In the genomic region with DNA sequence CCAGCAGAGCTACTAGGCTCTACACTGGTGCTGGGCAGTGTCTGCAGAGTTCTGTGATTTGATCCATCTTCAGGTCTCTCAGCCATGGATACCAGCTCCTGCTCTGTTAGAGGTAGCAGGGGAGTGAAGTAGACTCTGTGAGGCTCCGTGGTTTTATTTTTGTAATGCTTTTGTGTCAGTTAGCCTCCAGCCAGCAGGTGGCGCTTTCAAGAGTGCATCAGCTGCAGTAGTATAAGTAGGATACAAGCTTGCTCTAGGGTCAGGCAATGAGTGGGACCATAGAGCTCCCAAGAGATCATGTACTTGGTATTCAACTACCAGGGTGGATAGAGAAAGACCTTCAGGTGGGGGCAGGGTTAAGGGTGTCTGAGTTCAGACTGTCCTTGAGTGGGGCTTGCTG, we compare ENCODE assay signal across 2 cellular contexts.
TF ChIP-seq lines count a peak whose summit lies in the region.

No MANE protein-coding gene starts in this region.

TF ChIP-seq in SK-N-SH, 30 proteins besides CTCF, POLR2A, EP300 and RAD21 (continued from another document):
- TF ChIP-seq, protein P1, sequence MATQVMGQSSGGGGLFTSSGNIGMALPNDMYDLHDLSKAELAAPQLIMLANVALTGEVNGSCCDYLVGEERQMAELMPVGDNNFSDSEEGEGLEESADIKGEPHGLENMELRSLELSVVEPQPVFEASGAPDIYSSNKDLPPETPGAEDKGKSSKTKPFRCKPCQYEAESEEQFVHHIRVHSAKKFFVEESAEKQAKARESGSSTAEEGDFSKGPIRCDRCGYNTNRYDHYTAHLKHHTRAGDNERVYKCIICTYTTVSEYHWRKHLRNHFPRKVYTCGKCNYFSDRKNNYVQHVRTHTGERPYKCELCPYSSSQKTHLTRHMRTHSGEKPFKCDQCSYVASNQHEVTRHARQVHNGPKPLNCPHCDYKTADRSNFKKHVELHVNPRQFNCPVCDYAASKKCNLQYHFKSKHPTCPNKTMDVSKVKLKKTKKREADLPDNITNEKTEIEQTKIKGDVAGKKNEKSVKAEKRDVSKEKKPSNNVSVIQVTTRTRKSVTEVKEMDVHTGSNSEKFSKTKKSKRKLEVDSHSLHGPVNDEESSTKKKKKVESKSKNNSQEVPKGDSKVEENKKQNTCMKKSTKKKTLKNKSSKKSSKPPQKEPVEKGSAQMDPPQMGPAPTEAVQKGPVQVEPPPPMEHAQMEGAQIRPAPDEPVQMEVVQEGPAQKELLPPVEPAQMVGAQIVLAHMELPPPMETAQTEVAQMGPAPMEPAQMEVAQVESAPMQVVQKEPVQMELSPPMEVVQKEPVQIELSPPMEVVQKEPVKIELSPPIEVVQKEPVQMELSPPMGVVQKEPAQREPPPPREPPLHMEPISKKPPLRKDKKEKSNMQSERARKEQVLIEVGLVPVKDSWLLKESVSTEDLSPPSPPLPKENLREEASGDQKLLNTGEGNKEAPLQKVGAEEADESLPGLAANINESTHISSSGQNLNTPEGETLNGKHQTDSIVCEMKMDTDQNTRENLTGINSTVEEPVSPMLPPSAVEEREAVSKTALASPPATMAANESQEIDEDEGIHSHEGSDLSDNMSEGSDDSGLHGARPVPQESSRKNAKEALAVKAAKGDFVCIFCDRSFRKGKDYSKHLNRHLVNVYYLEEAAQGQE (IDR thresholded peaks at IDR 0.05; ENCODE audit: low read depth, low read length) = no peak
- TF ChIP-seq, protein P2, sequence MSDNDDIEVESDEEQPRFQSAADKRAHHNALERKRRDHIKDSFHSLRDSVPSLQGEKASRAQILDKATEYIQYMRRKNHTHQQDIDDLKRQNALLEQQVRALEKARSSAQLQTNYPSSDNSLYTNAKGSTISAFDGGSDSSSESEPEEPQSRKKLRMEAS (IDR thresholded peaks at IDR 0.05; ENCODE audit: low read depth) = no peak

TF ChIP-seq in SK-N-SH treated with all-trans-retinoic acid at 6 μM for 48 hours, 23 proteins besides CTCF, POLR2A, EP300 and RAD21 (continued from another document):
- TF ChIP-seq, protein P3, sequence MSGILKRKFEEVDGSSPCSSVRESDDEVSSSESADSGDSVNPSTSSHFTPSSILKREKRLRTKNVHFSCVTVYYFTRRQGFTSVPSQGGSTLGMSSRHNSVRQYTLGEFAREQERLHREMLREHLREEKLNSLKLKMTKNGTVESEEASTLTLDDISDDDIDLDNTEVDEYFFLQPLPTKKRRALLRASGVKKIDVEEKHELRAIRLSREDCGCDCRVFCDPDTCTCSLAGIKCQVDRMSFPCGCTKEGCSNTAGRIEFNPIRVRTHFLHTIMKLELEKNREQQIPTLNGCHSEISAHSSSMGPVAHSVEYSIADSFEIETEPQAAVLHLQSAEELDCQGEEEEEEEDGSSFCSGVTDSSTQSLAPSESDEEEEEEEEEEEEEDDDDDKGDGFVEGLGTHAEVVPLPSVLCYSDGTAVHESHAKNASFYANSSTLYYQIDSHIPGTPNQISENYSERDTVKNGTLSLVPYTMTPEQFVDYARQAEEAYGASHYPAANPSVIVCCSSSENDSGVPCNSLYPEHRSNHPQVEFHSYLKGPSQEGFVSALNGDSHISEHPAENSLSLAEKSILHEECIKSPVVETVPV (CRISPR knock-in tag; IDR thresholded peaks at IDR 0.05) = no peak
- TF ChIP-seq BACH2 (CRISPR knock-in tag; IDR thresholded peaks at IDR 0.05; ENCODE audit: borderline replicate concordance) = no peak
- no peak for TF ChIP-seq PPARA (CRISPR knock-in tag; IDR thresholded peaks at IDR 0.05; ENCODE audit: borderline replicate concordance)
- no peak for TF ChIP-seq ZNF565 (CRISPR knock-in tag; conservative IDR thresholded peaks at IDR 0.05; ENCODE audit: low read depth)
